ENCODE assay signal across 8 cellular contexts in genomic region chr3:38496131-38496910, GRCh38. TPM values are rescaled to one million over a fixed set of nuclear protein-coding genes. Genes with fewer than 3 reads are reported as not detected.
DNase-seq lines count a peak whose midpoint lies in the region; ATAC-seq and TF ChIP-seq lines count a peak whose summit lies in the region.

Gene EXOG, plus strand, starts transcription at chr3:38496340. Its CDS starts 28 bp downstream, at chr3:38496368.

- H3K4me1 Mint-ChIP-seq in activated T-cell treated with anti-CD3 and anti-CD28 coated beads, Interleukin-2, amount 50 U/mL, for 24 hours (ENCODE audit: low read depth): peaks cover 22% of the 10 kb centered on the region

- peak within 1 kb of the TSS; percentile 37; the same call in 1 of the 2 replicates for H3K27ac ChIP-seq in KMS-11
- peak within 1 kb of the TSS; percentile 81 for H3K27ac ChIP-seq in muscle layer of colon (ENCODE audit: low read depth, low read length)

- H3K36me3 ChIP-seq in KMS-11 (ENCODE audit: insufficient read depth): no peaks in the 10 kb centered on the region
- H3K36me3 ChIP-seq in muscle layer of colon (ENCODE audit: insufficient read depth, low read length): no peaks in the 10 kb centered on the region

- no peaks in the 10 kb centered on the region for H4K20me1 ChIP-seq in KMS-11 (ENCODE audit: insufficient read depth)

- peaks cover 5% of the 10 kb centered on the region for H3K4me1 ChIP-seq in KMS-11 (ENCODE audit: low read depth, poor library complexity, severe bottlenecking)
- peaks cover 5% of the 10 kb centered on the region for H3K4me1 ChIP-seq in muscle layer of colon (ENCODE audit: insufficient read depth, low read length)

- H3K9me3 Mint-ChIP-seq in activated T-cell treated with anti-CD3 and anti-CD28 coated beads, Interleukin-2, amount 50 U/mL, for 24 hours: no peaks in the 10 kb centered on the region

- H3K79me2 ChIP-seq in KMS-11 (ENCODE audit: insufficient read depth, low read depth): 0 out of 2 replicates have a peak, but pooled peaks cover 8% of the 10 kb centered on the region

- no peaks in the 10 kb centered on the region for H3K27me3 ChIP-seq in KMS-11 (ENCODE audit: insufficient read depth, low read depth)
- no peaks in the 10 kb centered on the region for H3K27me3 ChIP-seq in muscle layer of colon (ENCODE audit: control insufficient read depth in 1 of 2, insufficient read depth in 2 of 2, low read length in 2 of 2)

- H3K4me3 ChIP-seq in KMS-11 (IDR thresholded peaks at IDR 0.05; ENCODE audit: insufficient read depth, low read depth, low read length) (no peak within 1 kb of the TSS), muscle layer of colon (ENCODE audit: low read depth in 1 of 2, low read length in 2 of 2) (peak within 1 kb of the TSS; percentile 72 to 91)

- peak within 1 kb of the TSS; percentile 55; the same call in 1 of the 2 replicates for H2AFZ ChIP-seq in KMS-11 (ENCODE audit: low read depth)

- peak; percentile 80 for TF ChIP-seq CTCF in KMS-11 (conservative IDR thresholded peaks at IDR 0.05; ENCODE audit: low read depth, low read length)

- H3K4me2 ChIP-seq in KMS-11: peak within 1 kb of the TSS; percentile 71

- DNase-seq in DMS79 treated with DMSO at 0.1 percent for 48 hours (lab: John Stamatoyannopoulos, UW): peak; percentile 68
- DNase-seq in activated T-cell treated with anti-CD3 and anti-CD28 coated beads, Interleukin-2, amount 50 U/mL, for 24 hours: peak; percentile 96
- peak; percentile 92 for DNase-seq in stimulated activated CD8-positive, alpha-beta memory T cell treated with anti-CD3 and anti-CD28 coated beads, Interleukin-7, amount 100 ng/mL, for 24 hours (ENCODE audit: low read depth)

- H3K27ac Mint-ChIP-seq in activated T-cell treated with anti-CD3 and anti-CD28 coated beads, Interleukin-2, amount 50 U/mL, for 24 hours: peak within 1 kb of the TSS; percentile 97

- no peaks in the 10 kb centered on the region for H3K9me3 ChIP-seq in muscle layer of colon (ENCODE audit: low read length)

- H3K27me3 Mint-ChIP-seq in activated T-cell treated with anti-CD3 and anti-CD28 coated beads, Interleukin-2, amount 50 U/mL, for 24 hours: no peaks in the 10 kb centered on the region

- peaks cover 45% of the 10 kb centered on the region for H3K36me3 Mint-ChIP-seq in activated T-cell treated with anti-CD3 and anti-CD28 coated beads, Interleukin-2, amount 50 U/mL, for 24 hours (ENCODE audit: low read depth)

- ATAC-seq in GM21723 (IDR thresholded peaks at IDR 0.05; ENCODE audit: unreplicated experiment) (peak; percentile 91), esophagus mucosa (peak; percentile 94)

- H3K9ac ChIP-seq in KMS-11 (peak within 1 kb of the TSS; percentile 62; the same call in 1 of the 2 replicates), muscle layer of colon (ENCODE audit: low read length) (peak within 1 kb of the TSS; percentile 23)

- H3K4me3 Mint-ChIP-seq in activated T-cell treated with anti-CD3 and anti-CD28 coated beads, Interleukin-2, amount 50 U/mL, for 24 hours: peak within 1 kb of the TSS; percentile 98

TF ChIP-seq in PFSK-1, 5 proteins besides CTCF, POLR2A, EP300 and RAD21:
- TF ChIP-seq POLR2AphosphoS5 (IDR thresholded peaks at IDR 0.05; ENCODE audit: low read depth, low read length) (peak; percentile 73; the same call in 1 of the 2 replicates), FOXP2 (optimal IDR thresholded peaks at IDR 0.05; ENCODE audit: borderline replicate concordance, extremely low read depth, extremely low read length, insufficient read depth) (peak; percentile 13), SIN3A (IDR thresholded peaks at IDR 0.05; ENCODE audit: borderline replicate concordance, insufficient read depth, low read length) (no peak)

RNA-seq across cellular contexts. Expression of gene EXOG, which starts in this region (rescaled TPM):
- polyA plus RNA-seq in PFSK-1 (2012; ENCODE audit: insufficient read length, low read depth): 2.7 TPM
- 3.5 TPM for total RNA-seq in esophagus mucosa
